31 cellular contexts compared by ENCODE assay signal in genomic region chr11:127791844-127792243, GRCh38.
"Had no signal": no experiment of that assay in that cellular context is flagged by ENCODE, and none has a peak within 500 bp of the region (broad histone marks: within the 10 kb centered on the region; RNA-seq: fewer than 3 reads in every experiment).

No MANE protein-coding gene starts in this region.

- H3K36me3 Mint-ChIP-seq: immature natural killer cell; mesothelial cell of epicardium; naive B cell; natural killer cell; stimulated activated naive B cell treated with anti-CD40 and anti-IgM and Interleukin-4, amounts not matched to agents 10 μg/mL and 1 μg/mL and 100 μg/mL, for 72 hours had no signal

- H3K4me1 ChIP-seq: left lung, lower lobe of right lung, pancreas, prostate gland, stomach, testis, transverse colon, upper lobe of left lung, vagina had no signal

- H3K9me3 Mint-ChIP-seq: immature natural killer cell; mesothelial cell of epicardium; naive B cell; natural killer cell; nephron progenitor cell; stimulated activated naive B cell treated with anti-CD40 and anti-IgM and Interleukin-4, amounts not matched to agents 10 μg/mL and 1 μg/mL and 100 μg/mL, for 72 hours had no signal

- H3K9me3 ChIP-seq: left lung, lower lobe of right lung, pancreas, prostate gland, stomach, testis, thyroid gland, transverse colon, upper lobe of left lung, vagina had no signal

- H3K27me3 ChIP-seq: left lung, pancreas, stomach, testis, thyroid gland, transverse colon, upper lobe of left lung, vagina had no signal

- H3K4me3 Mint-ChIP-seq: immature natural killer cell; mesothelial cell of epicardium; naive B cell; natural killer cell; nephron progenitor cell; stimulated activated naive B cell treated with anti-CD40 and anti-IgM and Interleukin-4, amounts not matched to agents 10 μg/mL and 1 μg/mL and 100 μg/mL, for 72 hours had no signal

- H3K27ac Mint-ChIP-seq: immature natural killer cell; mesothelial cell of epicardium; naive B cell; natural killer cell; nephron progenitor cell; stimulated activated naive B cell treated with anti-CD40 and anti-IgM and Interleukin-4, amounts not matched to agents 10 μg/mL and 1 μg/mL and 100 μg/mL, for 72 hours had no signal

- DNase-seq: immature natural killer cell; kidney; left colon; left lung; lower lobe of right lung; mammary epithelial cell; mesenchymal stem cell; naive B cell; natural killer cell; nephron progenitor cell; nucleus accumbens; pancreas; posterior cingulate gyrus; retina; right cardiac atrium; stimulated activated CD4-positive, alpha-beta T cell treated with anti-CD3 and anti-CD28 coated beads, Interleukin-12 subunit alpha, Interleukin-12 subunit beta, amount 100 ng/mL, for 4 hours; stimulated activated CD4-positive, alpha-beta T cell treated with anti-CD3 and anti-CD28 coated beads, Interleukin-15, amount 100 ng/mL, for 24 hours; stimulated activated CD4-positive, alpha-beta T cell treated with anti-CD3 and anti-CD28 coated beads, Interleukin-2, amount 100 ng/mL, for 24 hours; stimulated activated CD4-positive, alpha-beta T cell treated with anti-CD3 and anti-CD28 coated beads, Interleukin-4, amount 100 ng/mL, for 1 hour; stimulated activated naive B cell treated with anti-CD40 and anti-IgM and Interleukin-4, amounts not matched to agents 10 μg/mL and 1 μg/mL and 100 μg/mL, for 72 hours; stimulated activated naive CD8-positive, alpha-beta T cell treated with anti-CD3 and anti-CD28 coated beads, Interleukin-15, Interleukin-2, amounts not matched to agents 100 U/mL and 50 U/mL, for 24 hours; stomach; testis; thyroid gland; transverse colon had no signal

- H3K4me1 Mint-ChIP-seq: immature natural killer cell; naive B cell; natural killer cell; stimulated activated naive B cell treated with anti-CD40 and anti-IgM and Interleukin-4, amounts not matched to agents 10 μg/mL and 1 μg/mL and 100 μg/mL, for 72 hours had no signal

- H3K36me3 ChIP-seq: left lung, lower lobe of right lung, pancreas, prostate gland, stomach, thyroid gland, transverse colon, upper lobe of left lung, vagina had no signal

- H3K27me3 Mint-ChIP-seq: naive B cell; stimulated activated naive B cell treated with anti-CD40 and anti-IgM and Interleukin-4, amounts not matched to agents 10 μg/mL and 1 μg/mL and 100 μg/mL, for 72 hours had no signal

- H3K4me3 ChIP-seq: left lung, lower lobe of right lung, pancreas, prostate gland, skin epidermis, stomach, thyroid gland, transverse colon, upper lobe of left lung, vagina had no signal

- H3K27ac ChIP-seq: left lung, lower lobe of right lung, pancreas, prostate gland, skin epidermis, stomach, testis, thyroid gland, transverse colon, upper lobe of left lung, vagina had no signal

- ATAC-seq: left colon; left lung; lower lobe of right lung; natural killer cell; pancreas; right cardiac atrium; sciatic nerve; stimulated activated naive B cell treated with anti-CD40 and anti-IgM and Interleukin-4, amounts not matched to agents 10 μg/mL and 1 μg/mL and 100 μg/mL, for 72 hours; stimulated activated naive CD8-positive, alpha-beta T cell treated with anti-CD3 and anti-CD28 coated beads, Interleukin-15, Interleukin-2, amounts not matched to agents 100 U/mL and 50 U/mL, for 24 hours had no signal
